In genomic region chr20:45311589-45312211, GRCh38 we compare ENCODE assay signal across 9 cellular contexts. TPM values are rescaled to one million over a fixed set of nuclear protein-coding genes. Genes with fewer than 3 reads are reported as not detected.
DNase-seq lines count a peak whose midpoint lies in the region; ATAC-seq lines count a peak whose summit lies in the region.
"Had no signal": no experiment of that assay in that cellular context is flagged by ENCODE, and none has a peak within 500 bp of the region (broad histone marks: within the 10 kb centered on the region; RNA-seq: fewer than 3 reads in every experiment).

No MANE protein-coding gene starts in this region.

- peak; percentile 46 for DNase-seq in NCI-H1436 (lab: John Stamatoyannopoulos, UW)
- no peak for DNase-seq in NCI-H1436 treated with DMSO at 0.1 percent for 48 hours (lab: John Stamatoyannopoulos, UW)
- DNase-seq in NCI-H2171 (lab: John Stamatoyannopoulos, UW), result peak; percentile 32
- DNase-seq in activated CD4-positive, alpha-beta T cell treated with anti-CD3 and anti-CD28 coated beads, Interleukin-2, amount 50 U/mL, for 1 hour, result peak; percentile 51
- peak; percentile 86 for DNase-seq in ecto neural progenitor cell (ENCODE audit: low spot score)
- peak; percentile 32 for DNase-seq in mucosa of gallbladder (ENCODE audit: low spot score)
- peak; percentile 53 for DNase-seq in stimulated activated naive CD4-positive, alpha-beta T cell treated with Interleukin-2 at 50 U/mL for 16 hours (lab: John Stamatoyannopoulos, UW)

- ATAC-seq in HG03045 (IDR thresholded peaks at IDR 0.05; ENCODE audit: unreplicated experiment), result no peak

RNA-seq across cellular contexts. Expression of gene MATN4, which starts 3.6 kb away (rescaled TPM):
- total RNA-seq in mucosa of gallbladder, result 0.09 TPM
- total RNA-seq: glomerular endothelial cell had no signal

RNA-seq across cellular contexts. Expression of gene RBPJL, which starts 5.1 kb away (rescaled TPM):
- 0.26 TPM for total RNA-seq in mucosa of gallbladder
- total RNA-seq: glomerular endothelial cell had no signal

RNA-seq across cellular contexts. Expression of gene SDC4, which starts 36.5 kb away (rescaled TPM):
- total RNA-seq in mucosa of gallbladder, result 118 TPM

RNA-seq across cellular contexts. Expression of gene SYS1, which starts 51.3 kb away (rescaled TPM):
- total RNA-seq in mucosa of gallbladder, result 41.3 TPM

RNA-seq across cellular contexts. Expression of gene SLPI, which starts 57.3 kb away (rescaled TPM):
- 548 TPM for total RNA-seq in mucosa of gallbladder
- total RNA-seq: glomerular endothelial cell had no signal
